In the genomic region with DNA sequence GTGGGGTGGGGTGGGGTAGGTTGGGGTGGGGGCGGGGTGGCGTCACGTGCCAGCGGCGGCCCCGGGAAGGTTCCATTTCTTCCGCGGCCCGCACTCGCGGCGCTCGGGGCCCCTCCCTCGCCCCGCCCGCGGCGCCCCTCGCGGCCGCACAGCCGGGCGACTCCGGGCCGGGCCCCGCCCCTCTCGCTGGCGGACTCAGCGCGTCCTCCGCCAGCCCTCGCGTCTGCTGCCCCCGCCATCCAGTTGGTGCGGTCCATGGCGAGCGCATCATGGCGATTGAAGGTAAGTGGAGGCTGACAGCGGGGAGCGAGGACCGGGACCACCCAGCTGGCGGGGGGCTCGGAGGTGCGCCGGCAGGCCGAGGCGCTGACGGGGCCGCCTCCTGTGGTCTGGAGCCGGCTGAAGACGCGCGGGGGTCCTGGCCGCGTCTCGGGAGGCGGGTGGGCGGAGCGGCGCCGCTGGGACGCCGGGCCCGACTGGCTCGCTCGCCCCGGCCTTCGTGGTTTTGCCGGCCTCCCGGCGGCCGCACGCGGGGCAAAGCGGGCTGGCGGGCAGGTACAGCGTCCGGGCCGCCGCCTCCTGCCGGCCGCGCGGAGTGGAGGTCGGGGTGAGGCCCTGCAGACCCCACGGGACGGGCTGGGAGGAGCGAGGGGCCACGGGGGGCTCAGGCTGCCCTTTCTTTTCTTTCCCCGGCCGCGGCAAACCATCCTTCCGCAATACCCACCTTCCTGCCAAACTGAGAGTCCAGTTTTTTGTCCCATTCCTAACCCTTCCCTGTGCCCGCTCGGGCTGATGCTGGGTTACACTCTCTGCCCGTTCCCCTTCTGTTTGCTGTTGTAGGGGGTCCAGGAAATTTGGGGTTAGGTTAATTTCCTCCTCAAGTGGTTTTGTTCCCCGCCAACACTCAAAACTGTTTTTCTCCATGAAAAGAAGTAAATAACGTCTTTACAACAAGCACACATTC, we compare ENCODE assay signal across 8 cellular contexts. TPM values are rescaled to one million over a fixed set of nuclear protein-coding genes. Genes with fewer than 3 reads are reported as not detected.
A peak's percentile ranks its signal among the peaks of the same experiment; 100 is the strongest.
DNase-seq lines count a peak whose midpoint lies in the region; ATAC-seq, FAIRE-seq and TF ChIP-seq lines count a peak whose summit lies in the region.

A gene (plus strand): TSS at position 222 of the 964 bp plus-strand sequence. CDS start 48 bp downstream, at position 270.

- no peak within 1 kb of the TSS for H3K56ac ChIP-seq in H1 (replicated peaks; ENCODE audit: insufficient read length, low read depth, low read length)

- H4K20me1 ChIP-seq in H1 (replicated peaks in 1 of 2; ENCODE audit: control insufficient read depth in 1 of 2, insufficient read depth in 2 of 2, low read length in 2 of 2), result no peaks in the 10 kb centered on the region

- H2BK20ac ChIP-seq in H1 (ENCODE audit: low read length), result no peak within 1 kb of the TSS

- peak within 1 kb of the TSS; percentile 54 to 90 for H3K4me2 ChIP-seq in H1 (ENCODE audit: insufficient read depth in 1 of 2, low read depth in 2 of 2, low read length in 2 of 2)

- no peak within 1 kb of the TSS for H3K27ac ChIP-seq in CD8-positive, alpha-beta memory T cell (ENCODE audit: low read depth, low read length)
- H3K27ac ChIP-seq in H1 (ENCODE audit: low read depth, low read length), result peak within 1 kb of the TSS; percentile 77

- H3K36me3 ChIP-seq in CD8-positive, alpha-beta memory T cell (ENCODE audit: insufficient read depth, low read length), result no peaks in the 10 kb centered on the region
- no peaks in the 10 kb centered on the region for H3K36me3 ChIP-seq in H1 (ENCODE audit: control insufficient read depth in 2 of 4, insufficient read depth in 4 of 4, low read length in 3 of 4)
- H3K36me3 ChIP-seq in neuron (ENCODE audit: insufficient read depth, low read length), result no peaks in the 10 kb centered on the region

- H3K79me2 ChIP-seq in H1 (ENCODE audit: control insufficient read depth in 1 of 2, insufficient read depth in 2 of 2, low read length in 2 of 2), result peaks cover 0 to 36% of the 10 kb centered on the region in 2 experiments; a peak in 2 of 4 replicates

- peak in 2 of 3 experiments; percentile 6 to 20; a peak in 2 of 4 replicates for TF ChIP-seq CTCF in H1 (IDR thresholded peaks at IDR 0.05; ENCODE audit: control extremely low read depth in 1 of 3, insufficient read depth in 1 of 3, low read depth in 1 of 3, low read length in 3 of 3)

- peaks cover 4% of the 10 kb centered on the region for H3K23me2 ChIP-seq in H1 (ENCODE audit: low read depth, low read length)

- 0 out of 2 replicates have a peak within 1 kb of the TSS, but pooled peaks have one; percentile 55 for H3K18ac ChIP-seq in H1 (ENCODE audit: extremely low read depth, low read length)

- peak; percentile 42 for ATAC-seq in HG02759 (IDR thresholded peaks at IDR 0.05; ENCODE audit: unreplicated experiment)
- ATAC-seq in GM21360 (IDR thresholded peaks at IDR 0.05; ENCODE audit: unreplicated experiment), result no peak

- CTCF ChIA-PET in CD8-positive, alpha-beta memory T cell (lab: Charles Lee), result no interaction called here
- CTCF ChIA-PET in H1 (lab: Charles Lee; ENCODE audit: partially characterized antibody), result interaction anchor here (0.7 to 1.2 kb wide), 6 partner anchors 13 to 115 kb away, joined by 3 to 5 read pairs (median 3); no protein-coding TSS in a partner anchor

- DNase-seq in CD8-positive, alpha-beta memory T cell, result no peak
- DNase-seq in RPMI7951 (ENCODE audit: low read depth), result peak; percentile 53
- DNase-seq in H1 (ENCODE audit: low read depth in 1 of 2, low spot score in 2 of 2), result peak; percentile 31 to 85
- DNase-seq in RKO (ENCODE audit: low spot score), result no peak
- DNase-seq in NK-92 treated with Interleukin-12 subunit alpha and Interleukin-12 subunit beta, amount 100 ng/mL, for 24 hours (lab: John Stamatoyannopoulos, UW), result no peak

- H2BK12ac ChIP-seq in H1 (ENCODE audit: low read depth, low read length), result peak within 1 kb of the TSS; percentile 21; the same call in 1 of the 2 replicates

- H3K4me1 ChIP-seq in CD8-positive, alpha-beta memory T cell (ENCODE audit: insufficient read depth, low read length), result no peaks in the 10 kb centered on the region
- H3K4me1 ChIP-seq in H1 (replicated peaks in 1 of 4; ENCODE audit: control insufficient read depth in 3 of 4, insufficient read depth in 4 of 4, low read length in 3 of 4) (peaks cover 0 to 4% (median 0%) of the 10 kb centered on the region in 4 experiments; a peak in 1 of 7 replicates), neuron (ENCODE audit: insufficient read depth, low read length) (peaks cover 15% of the 10 kb centered on the region)

- TF ChIP-seq EP300 in H1 (IDR thresholded peaks at IDR 0.05; ENCODE audit: borderline replicate concordance in 1 of 2, low read depth in 2 of 2, low read length in 2 of 2), result peak in 1 of 2 experiments; percentile 82; a peak in 2 of 3 replicates

- H3K9me3 ChIP-seq in CD8-positive, alpha-beta memory T cell (ENCODE audit: low read length), result no peaks in the 10 kb centered on the region
- H3K9me3 ChIP-seq in H1 (ENCODE audit: insufficient read depth in 2 of 2, low read depth in 1 of 2, low read length in 1 of 2) (no peaks in the 10 kb centered on the region), neuron (ENCODE audit: low read length) (no peaks in the 10 kb centered on the region)

- FAIRE-seq in H1 (lab: Jason Lieb, UNC), result no peak

- peak within 1 kb of the TSS; percentile 68; the same call in 1 of the 2 replicates for H4K8ac ChIP-seq in H1 (ENCODE audit: extremely low read depth, insufficient read depth, low read length)

- H4K5ac ChIP-seq in H1 (ENCODE audit: insufficient read length, low read depth, low read length), result peak within 1 kb of the TSS; percentile 51

- H3K79me1 ChIP-seq in H1 (ENCODE audit: low read depth, low read length), result no peaks in the 10 kb centered on the region

- H3K27me3 ChIP-seq in CD8-positive, alpha-beta memory T cell (ENCODE audit: insufficient read depth, low read length, poor library complexity, severe bottlenecking), result peaks cover 12% of the 10 kb centered on the region
- H3K27me3 ChIP-seq in H1 (replicated peaks in 1 of 4; ENCODE audit: control insufficient read depth in 3 of 4, extremely low read depth in 1 of 4, insufficient read depth in 3 of 4, low read length in 3 of 4) (no peaks in the 10 kb centered on the region), neuron (ENCODE audit: insufficient read depth, low read length) (no peaks in the 10 kb centered on the region)

- peak within 1 kb of the TSS; percentile 40 to 79 (median 71) for H3K4me3 Mint-ChIP-seq in CD8-positive, alpha-beta memory T cell

- H3K4me1 Mint-ChIP-seq in CD8-positive, alpha-beta memory T cell, result peaks cover 12 to 18% (median 15%) of the 10 kb centered on the region in 3 donors

- peak within 1 kb of the TSS in 1 of 8 donors; percentile 41 for H3K27ac Mint-ChIP-seq in CD8-positive, alpha-beta memory T cell

- peaks cover 0 to 5% (median 0%) of the 10 kb centered on the region in 3 donors for H3K36me3 Mint-ChIP-seq in CD8-positive, alpha-beta memory T cell

- WGBS in H1 (ENCODE audit: extremely low coverage in 1 of 2, insufficient coverage in 1 of 2, insufficient read length in 1 of 2, insufficient replicate concordance in 2 of 2, low coverage in 1 of 2, low lambda C conversion rate in 2 of 2, missing lambda C conversion rate in 1 of 2), 2 experiments, result 2% methylated on average over 41 of the region's 98 CpGs; no CpG with 5 or more reads in 1 of the 2 experiments

- H3K4me3 ChIP-seq in CD8-positive, alpha-beta memory T cell (ENCODE audit: low read length), result no peak within 1 kb of the TSS
- H3K4me3 ChIP-seq in H1 (ENCODE audit: extremely low read depth in 1 of 4, insufficient read depth in 2 of 4, low read depth in 3 of 4, low read length in 4 of 4), result peak within 1 kb of the TSS; percentile 75 to 93 (median 83)
- H3K4me3 ChIP-seq in neuron (ENCODE audit: low read length), result peak within 1 kb of the TSS; percentile 93

- no peak within 1 kb of the TSS for H3K14ac ChIP-seq in H1 (ENCODE audit: insufficient read length)

- H2AFZ ChIP-seq in H1 (ENCODE audit: low read length), result peak within 1 kb of the TSS; percentile 81
- peak within 1 kb of the TSS; percentile 87 for H2AFZ ChIP-seq in neuron (ENCODE audit: low read depth, low read length)

- POLR2A ChIA-PET in CD8-positive, alpha-beta memory T cell (lab: Charles Lee), result no interaction called here
- POLR2A ChIA-PET in H1 (lab: Charles Lee; ENCODE audit: partially characterized antibody), result interaction anchor here (0.8 kb wide), 1 partner anchor 11 kb away, joined by 3 read pairs; no protein-coding TSS in a partner anchor

- H3K9me3 Mint-ChIP-seq in CD8-positive, alpha-beta memory T cell, result peaks cover 0 to 16% (median 8%) of the 10 kb centered on the region in 5 donors

- peak in 1 of 2 experiments; percentile 13; a peak in 1 of 4 replicates for TF ChIP-seq RAD21 in H1 (IDR thresholded peaks at IDR 0.05 in 1 of 2, conservative IDR thresholded peaks at IDR 0.05 in 1 of 2; ENCODE audit: low read depth in 2 of 2, low read length in 2 of 2)

- H3K4ac ChIP-seq in H1 (replicated peaks; ENCODE audit: insufficient read length, low read depth, low read length), result no peak within 1 kb of the TSS

- peak in 1 of 2 experiments; percentile 67; a peak in 2 of 3 replicates for TF ChIP-seq POLR2A in H1 (IDR thresholded peaks at IDR 0.05; ENCODE audit: control extremely low read depth in 1 of 2, low read depth in 2 of 2, low read length in 2 of 2)

- no peak within 1 kb of the TSS for H3K23ac ChIP-seq in H1 (ENCODE audit: insufficient read length)

- no peak within 1 kb of the TSS for H2AK5ac ChIP-seq in H1 (ENCODE audit: low read depth, low read length)

- H2BK5ac ChIP-seq in H1 (ENCODE audit: low read depth, low read length), result no peak within 1 kb of the TSS

- peak within 1 kb of the TSS; percentile 67 to 84 (median 78) for H3K9ac ChIP-seq in H1 (replicated peaks in 1 of 4; ENCODE audit: extremely low read depth in 1 of 4, low read depth in 3 of 4, low read length in 3 of 4)

- H3K27me3 Mint-ChIP-seq in CD8-positive, alpha-beta memory T cell, result peaks cover 34 to 77% of the 10 kb centered on the region in 2 donors

- H2BK120ac ChIP-seq in H1 (replicated peaks; ENCODE audit: low read depth, low read length), result no peak within 1 kb of the TSS

- H4K91ac ChIP-seq in H1 (replicated peaks; ENCODE audit: insufficient read length, low read length), result no peak within 1 kb of the TSS

- no peak within 1 kb of the TSS; the same call in 1 of the 2 replicates for H2BK15ac ChIP-seq in H1 (ENCODE audit: low read length)

RNA-seq across cellular contexts. Expression of the gene that starts here (rescaled TPM):
- not detected for total RNA-seq in CD8-positive, alpha-beta memory T cell
- polyA plus RNA-seq in CD8-positive, alpha-beta memory T cell, result not detected
- 1.1 and 2.2 TPM in 2 replicates for total RNA-seq in RPMI7951 (2014; rRNA removed; shearing (Covaris generic))
- total RNA-seq in H1 (2021; fragmentation: NEBNext Ultra II Directional; extraction: Animal tissue kit (Norgen Biotek cat#: 25700)), result 16.7 and 18.4 TPM in 2 replicates
- 1.4 and 2.3 TPM in 2 replicates for polyA plus RNA-seq in H1 (2011; rRNA removed)
- polyA plus RNA-seq in H1 (2011; cell fraction: cytosol; rRNA removed), result 2.7 TPM
- 5.0 TPM for polyA plus RNA-seq in H1 (2011; cell fraction: nucleus; rRNA removed)
- 2.3 to 5.1 TPM (median 3.7 TPM) in 4 replicates for polyA plus RNA-seq in H1 (2012, experiment 1 of 2)
- polyA plus RNA-seq in H1 (2012, experiment 2 of 2), result 0.22 TPM
- 7.5 TPM for polyA plus RNA-seq in H1 (2013, experiment 1 of 2)
- polyA plus RNA-seq in H1 (2013, experiment 2 of 2), result 7.4 TPM
- 22.4 and 41.5 TPM in 2 replicates for polyA minus RNA-seq in H1 (2011; rRNA and poly(A)+ RNA removed)
- polyA minus RNA-seq in H1 (2011; cell fraction: cytosol; rRNA and poly(A)+ RNA removed), result 14.0 TPM
- 56.5 TPM for polyA minus RNA-seq in H1 (2011; cell fraction: nucleus; rRNA and poly(A)+ RNA removed)

Comparison
In these comparisons a context has a peak if more than half of its experiments do, and no peak if none do; other contexts are left out.
1. DNase-seq: peak in RPMI7951 (single experiment) and H1 (2 of 2); none in CD8-positive, alpha-beta memory T cell (0 of 5), RKO (single experiment) and NK-92 treated with Interleukin-12 subunit alpha and Interleukin-12 subunit beta, amount 100 ng/mL, for 24 hours (single experiment).